Comparison of ENCODE assay signal across 11 cellular contexts in the genomic region with DNA sequence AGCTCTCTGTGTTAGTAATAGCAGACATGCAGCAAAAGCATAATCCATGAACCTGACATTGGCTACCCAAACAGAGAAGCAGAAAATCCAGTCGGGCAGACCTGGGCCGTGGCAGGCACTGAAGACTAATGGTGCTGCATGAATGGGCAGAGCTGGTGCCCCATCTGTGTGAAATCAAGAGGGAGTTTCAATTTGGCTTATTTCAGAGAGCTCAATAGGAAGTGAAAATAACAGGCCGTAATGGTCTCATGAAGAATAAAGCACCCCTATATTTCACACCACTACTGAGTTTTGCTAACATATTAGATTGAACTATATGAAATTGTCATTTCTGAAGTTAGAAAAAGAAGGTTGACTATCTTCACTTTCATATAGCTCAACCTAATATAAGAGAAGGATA.
DNase-seq lines count a peak whose midpoint lies in the region; ATAC-seq, FAIRE-seq and TF ChIP-seq lines count a peak whose summit lies in the region.
"Had no signal": no experiment of that assay in that cellular context is flagged by ENCODE, and none has a peak within 500 bp of the region (broad histone marks: within the 10 kb centered on the region; RNA-seq: fewer than 3 reads in every experiment).

No MANE protein-coding gene starts in this region.

- no peaks in the 10 kb centered on the region for H3K36me3 ChIP-seq in bronchial epithelial cell (ENCODE audit: control insufficient read depth, insufficient read depth, low read length)
- H3K36me3 ChIP-seq: neural progenitor cell, WERI-Rb-1 had no signal

- no peak overlapping the region for H3K27ac Mint-ChIP-seq in activated naive CD4-positive, alpha-beta T cell treated with anti-CD3 and anti-CD28 coated beads, Interleukin-2, amount 50 U/mL, for 72 hours
- H3K27ac Mint-ChIP-seq: neural progenitor cell had no signal

- no peak for FAIRE-seq in bronchial epithelial cell (lab: Jason Lieb, UNC)

- H3K36me3 Mint-ChIP-seq in activated naive CD4-positive, alpha-beta T cell treated with anti-CD3 and anti-CD28 coated beads, Interleukin-2, amount 50 U/mL, for 72 hours = no peaks in the 10 kb centered on the region
- H3K36me3 Mint-ChIP-seq: neural progenitor cell had no signal

- peak; percentile 1 for DNase-seq in bronchial epithelial cell (ENCODE audit: low read depth)
- DNase-seq in NCI-H2171 treated with DMSO at 0.1 percent for 48 hours (lab: John Stamatoyannopoulos, UW) = no peak
- DNase-seq in stimulated activated CD4-positive, alpha-beta T cell treated with anti-CD3 and anti-CD28 coated beads, Interleukin-4, amount 100 ng/mL, for 1 hour = no peak
- DNase-seq in superior temporal gyrus (ENCODE audit: extremely low spot score) = no peak
- no peak for DNase-seq in activated naive CD4-positive, alpha-beta T cell treated with anti-CD3 and anti-CD28 coated beads, Interleukin-2, amount 50 U/mL, for 72 hours (ENCODE audit: low spot score in 2 of 2)
- DNase-seq: NCI-H526 treated with DMSO at 0.1 percent for 48 hours, WERI-Rb-1 had no signal

- no peak overlapping the region for H3K4me3 ChIP-seq in bronchial epithelial cell (ENCODE audit: low read depth, low read length)
- H3K4me3 ChIP-seq: neural progenitor cell had no signal

- TF ChIP-seq CTCF in bronchial epithelial cell (IDR thresholded peaks at IDR 0.05; ENCODE audit: insufficient read depth, low read length, severe bottlenecking) = no peak

- ATAC-seq in GM18502 (IDR thresholded peaks at IDR 0.05; ENCODE audit: poor library complexity, unreplicated experiment) = peak; percentile 96
- peak; percentile 96 for ATAC-seq in GM21423 (IDR thresholded peaks at IDR 0.05; ENCODE audit: unreplicated experiment)
- ATAC-seq in HG03139 (IDR thresholded peaks at IDR 0.05; ENCODE audit: unreplicated experiment) = peak; percentile 94
- ATAC-seq in activated naive CD4-positive, alpha-beta T cell treated with anti-CD3 and anti-CD28 coated beads, Interleukin-2, amount 50 U/mL, for 72 hours = no peak

- H3K27me3 ChIP-seq in bronchial epithelial cell (ENCODE audit: control insufficient read depth, insufficient read depth, low read length) = no peaks in the 10 kb centered on the region
- H3K27me3 ChIP-seq: neural progenitor cell had no signal

- no peaks in the 10 kb centered on the region for H3K9me3 Mint-ChIP-seq in activated naive CD4-positive, alpha-beta T cell treated with anti-CD3 and anti-CD28 coated beads, Interleukin-2, amount 50 U/mL, for 72 hours

Comparison
In these comparisons a context has a peak if more than half of its experiments do, and no peak if none do; other contexts are left out.
1. ATAC-seq: peak in GM18502 (single experiment), GM21423 (single experiment) and HG03139 (single experiment); none in activated naive CD4-positive, alpha-beta T cell treated with anti-CD3 and anti-CD28 coated beads, Interleukin-2, amount 50 U/mL, for 72 hours (0 of 2).